Comparison of ENCODE assay signal across 10 cellular contexts in genomic region chr1:89126602-89127001, GRCh38. TPM values are rescaled to one million over a fixed set of nuclear protein-coding genes. Genes with fewer than 3 reads are reported as not detected.
DNase-seq lines count a peak whose midpoint lies in the region; ATAC-seq and TF ChIP-seq lines count a peak whose summit lies in the region.
"Had no signal": no experiment of that assay in that cellular context is flagged by ENCODE, and none has a peak within 500 bp of the region (broad histone marks: within the 10 kb centered on the region; RNA-seq: fewer than 3 reads in every experiment).

No MANE protein-coding gene starts in this region.

- intact Hi-C loops in CD14-positive monocyte (cut with micrococcal nuclease): loop anchor here in 1 of 2 donors (2.0 kb wide), 1 partner anchor 146 kb away; the partner anchor contains the start of gene GBP5
- intact Hi-C loops in PC-3 (cut with micrococcal nuclease): loop anchor here (1.0 kb wide), 1 partner anchor 104 kb away; the partner anchor contains the start of gene GBP3
- intact Hi-C loops in dendritic cell treated with granulocyte-macrophage colony-stimulating factor and Interleukin-4, amounts not matched to agents 40 ng/mL and 50 ng/mL, for 4 days (cut with micrococcal nuclease): no loop called here
- intact Hi-C loops in prostate gland (cut with DNase I): no loop called here

- POLR2A ChIA-PET in PC-3 (lab: Charles Lee; ENCODE audit: unreplicated experiment): no interaction called here

- peak overlapping the region; percentile 75 to 96 for H3K4me3 Mint-ChIP-seq in CD14-positive monocyte
- H3K4me3 Mint-ChIP-seq in dendritic cell treated with granulocyte-macrophage colony-stimulating factor and Interleukin-4, amounts not matched to agents 40 ng/mL and 50 ng/mL, for 4 days: peak overlapping the region; percentile 68

- no peaks in the 10 kb centered on the region for H3K9me3 ChIP-seq in PC-3 (ENCODE audit: low read length)
- H3K9me3 ChIP-seq in prostate gland: no peaks in the 10 kb centered on the region

- H3K4me1 Mint-ChIP-seq in CD14-positive monocyte: peaks cover 70% of the 10 kb centered on the region
- H3K4me1 Mint-ChIP-seq in dendritic cell treated with granulocyte-macrophage colony-stimulating factor and Interleukin-4, amounts not matched to agents 40 ng/mL and 50 ng/mL, for 4 days (ENCODE audit: low read depth): peaks cover 64% of the 10 kb centered on the region

- CTCF ChIA-PET in PC-3 (lab: Charles Lee): no interaction called here

- no peak for TF ChIP-seq POLR2A in prostate gland (IDR thresholded peaks at IDR 0.05)

- TF ChIP-seq CTCF in CD14-positive monocyte (IDR thresholded peaks at IDR 0.05) (no peak), PC-3 (conservative IDR thresholded peaks at IDR 0.05; ENCODE audit: low read depth, low read length) (no peak), prostate gland (IDR thresholded peaks at IDR 0.05) (no peak)

- H2AFZ ChIP-seq in PC-3 (ENCODE audit: low read length): no peak overlapping the region

- H3K27ac ChIP-seq in PC-3 (ENCODE audit: low read length) (0 out of 2 replicates have a peak overlapping the region, but pooled peaks have one; percentile 11), prostate gland (peak overlapping the region; percentile 78 to 83)

- no peaks in the 10 kb centered on the region for H4K20me1 ChIP-seq in PC-3 (ENCODE audit: low read length)

- peaks cover 2 to 24% of the 10 kb centered on the region in 2 donors for H3K36me3 Mint-ChIP-seq in CD14-positive monocyte
- peaks cover 6% of the 10 kb centered on the region for H3K36me3 Mint-ChIP-seq in dendritic cell treated with granulocyte-macrophage colony-stimulating factor and Interleukin-4, amounts not matched to agents 40 ng/mL and 50 ng/mL, for 4 days (ENCODE audit: low read depth)

- peak overlapping the region; percentile 88 to 99 (median 96) for H3K27ac Mint-ChIP-seq in CD14-positive monocyte
- H3K27ac Mint-ChIP-seq in dendritic cell treated with granulocyte-macrophage colony-stimulating factor and Interleukin-4, amounts not matched to agents 40 ng/mL and 50 ng/mL, for 4 days: peak overlapping the region; percentile 77

- no peaks in the 10 kb centered on the region for H3K9me2 ChIP-seq in PC-3 (replicated peaks; ENCODE audit: low read length)

- no peak for ATAC-seq in PC-3
- no peak for ATAC-seq in HG03196 (IDR thresholded peaks at IDR 0.05; ENCODE audit: unreplicated experiment)
- ATAC-seq in GM21367 (IDR thresholded peaks at IDR 0.05; ENCODE audit: unreplicated experiment): no peak

- no peaks in the 10 kb centered on the region for H3K27me3 ChIP-seq in PC-3 (ENCODE audit: low read length)
- H3K27me3 ChIP-seq in prostate gland (replicated peaks; ENCODE audit: insufficient read depth): no peaks in the 10 kb centered on the region

- no peak overlapping the region for H3K9ac ChIP-seq in PC-3 (ENCODE audit: low read length)

- peaks cover 0 to 1% (median 0%) of the 10 kb centered on the region in 3 donors for H3K27me3 Mint-ChIP-seq in CD14-positive monocyte (ENCODE audit: low read depth in 3 of 3)
- H3K27me3 Mint-ChIP-seq in dendritic cell treated with granulocyte-macrophage colony-stimulating factor and Interleukin-4, amounts not matched to agents 40 ng/mL and 50 ng/mL, for 4 days: no peaks in the 10 kb centered on the region

- no peaks in the 10 kb centered on the region for H3K79me2 ChIP-seq in PC-3 (ENCODE audit: low read length)

- DNase-seq in CD14-positive monocyte (ENCODE audit: low spot score) (no peak), PC-3 (no peak), prostate gland (ENCODE audit: low spot score) (no peak), RKO (ENCODE audit: low spot score) (no peak), C1 segment of cervical spinal cord (lab: John Stamatoyannopoulos, UW) (no peak)
- DNase-seq: NCI-H1930 had no signal

- peaks cover 0 to 11% (median 3%) of the 10 kb centered on the region in 7 donors for H3K9me3 Mint-ChIP-seq in CD14-positive monocyte
- no peaks in the 10 kb centered on the region for H3K9me3 Mint-ChIP-seq in dendritic cell treated with granulocyte-macrophage colony-stimulating factor and Interleukin-4, amounts not matched to agents 40 ng/mL and 50 ng/mL, for 4 days

- H3K4me3 ChIP-seq in PC-3 (ENCODE audit: low read length) (no peak overlapping the region), prostate gland (no peak overlapping the region)

- H3F3A ChIP-seq in PC-3 (ENCODE audit: low read length, unreplicated experiment): no peaks in the 10 kb centered on the region

- no peak overlapping the region for H3K4me2 ChIP-seq in PC-3 (ENCODE audit: low read length)

- BruUV-seq in PC-3 (replicated peaks; lab: Mats Ljungman, UMichigan): no TSS peak

- 42% methylated on average over 5 of the region's 5 CpGs for WGBS in prostate gland

- H3K4me1 ChIP-seq in PC-3 (ENCODE audit: insufficient read depth, low read length) (peaks cover 20% of the 10 kb centered on the region), prostate gland (replicated peaks) (no peaks in the 10 kb centered on the region)

- no peaks in the 10 kb centered on the region for H3K36me3 ChIP-seq in PC-3 (ENCODE audit: low read depth, low read length)
- H3K36me3 ChIP-seq in prostate gland: no peaks in the 10 kb centered on the region

RNA-seq across cellular contexts. Expression of gene GBP2, which starts 0.7 kb away (rescaled TPM):
- polyA plus RNA-seq in CD14-positive monocyte: 10 to 100 TPM; 46.1 to 83.9 TPM
- 1.6 and 2.1 TPM in 2 replicates for total RNA-seq in PC-3 (2014; rRNA removed)
- total RNA-seq in prostate gland: 10 to 100 TPM; 34.8 to 66.4 TPM

RNA-seq across cellular contexts. Expression of gene GBP7, which starts 49.2 kb away (rescaled TPM):
- not detected for polyA plus RNA-seq in CD14-positive monocyte
- 0.07 TPM in 1 of 2 replicates, not detected in the other for total RNA-seq in PC-3 (2014; rRNA removed)
- total RNA-seq in prostate gland: not detected
- total RNA-seq: lower leg skin had no signal

Comparison
In these comparisons a context has a peak if more than half of its experiments do, and no peak if none do; other contexts are left out.
1. RNA of gene GBP2, which starts 0.7 kb away (total RNA-seq): 34.8 to 66.4 TPM in prostate gland; 1.6 to 2.1 TPM in PC-3; every median in the first group is over 10 times any median in the second.